ENCODE assay signal across 11 cellular contexts in genomic region chr1:9350011-9350907, GRCh38. TPM values are rescaled to one million over a fixed set of nuclear protein-coding genes. Genes with fewer than 3 reads are reported as not detected.
A peak's percentile ranks its signal among the peaks of the same experiment; 100 is the strongest.
DNase-seq lines count a peak whose midpoint lies in the region; ATAC-seq and TF ChIP-seq lines count a peak whose summit lies in the region.
"Had no signal": no experiment of that assay in that cellular context is flagged by ENCODE, and none has a peak within 500 bp of the region (broad histone marks: within the 10 kb centered on the region; RNA-seq: fewer than 3 reads in every experiment).

No MANE protein-coding gene starts in this region.

- peak overlapping the region; percentile 48; the same call in 1 of the 2 replicates for H3K4me2 ChIP-seq in IMR-90 (ENCODE audit: low read depth, low read length)
- H3K4me2 ChIP-seq: KMS-11, PC-9 had no signal

- H3K36me3 ChIP-seq in IMR-90 (ENCODE audit: control insufficient read depth, insufficient read depth, low read length) (no peaks in the 10 kb centered on the region), colonic mucosa (no peaks in the 10 kb centered on the region), transverse colon (no peaks in the 10 kb centered on the region)

- peak; percentile 79 for ATAC-seq in IMR-90 (ENCODE audit: low read depth)
- ATAC-seq in HG03432 (IDR thresholded peaks at IDR 0.05; ENCODE audit: unreplicated experiment) = no peak

- DNase-seq in IMR-90 (peak; percentile 65), colonic mucosa (peak; percentile 29), left kidney (ENCODE audit: low read depth, low spot score) (peak; percentile 76), transverse colon (no peak), G401 (ENCODE audit: low spot score) (no peak)
- DNase-seq in activated T-cell treated with anti-CD3 and anti-CD28 coated beads, Interleukin-2, amount 50 U/mL, for 1 hour = no peak
- DNase-seq: brain microvascular endothelial cell, gastrocnemius medialis had no signal

- peak overlapping the region; percentile 60 for H2AK9ac ChIP-seq in IMR-90 (replicated peaks; ENCODE audit: low read depth, low read length, poor library complexity)

- peak overlapping the region; percentile 37 for H3K23ac ChIP-seq in IMR-90 (ENCODE audit: low read depth, low read length)

- H3K9me3 ChIP-seq in IMR-90 (ENCODE audit: control insufficient read depth, insufficient read depth, low read length) (no peaks in the 10 kb centered on the region), colonic mucosa (no peaks in the 10 kb centered on the region), transverse colon (no peaks in the 10 kb centered on the region)
- H3K9me3 ChIP-seq: gastrocnemius medialis had no signal

- peak overlapping the region; percentile 34 for H2BK5ac ChIP-seq in IMR-90 (ENCODE audit: low read depth, low read length, poor library complexity, severe bottlenecking)

- no peak overlapping the region for H3K27ac ChIP-seq in IMR-90 (ENCODE audit: insufficient read depth, low read length)
- H3K27ac ChIP-seq in colonic mucosa = no peak overlapping the region
- peak overlapping the region; percentile 32 to 56 (median 38) for H3K27ac ChIP-seq in transverse colon
- H3K27ac ChIP-seq: brain microvascular endothelial cell, KMS-11, PC-9 had no signal

- POLR2A ChIA-PET in IMR-90 (lab: Charles Lee; ENCODE audit: unreplicated experiment) = no interaction called here

- no peak for TF ChIP-seq POLR2A in IMR-90 (IDR thresholded peaks at IDR 0.05; ENCODE audit: low read depth, low read length)
- no peak for TF ChIP-seq POLR2A in transverse colon (IDR thresholded peaks at IDR 0.05)

- peak overlapping the region; percentile 51; the same call in 1 of the 2 replicates for H3K4ac ChIP-seq in IMR-90 (ENCODE audit: low read depth, low read length)

- H2BK15ac ChIP-seq in IMR-90 (ENCODE audit: low read depth, low read length) = no peak overlapping the region

- no TSS peak for BruUV-seq in IMR-90 (replicated peaks; lab: Mats Ljungman, UMichigan)

- dilution Hi-C loops in IMR-90 (cut with HindIII; ENCODE audit: low sequenced_read_pairs, unreplicated experiment) = no loop called here

- CTCF ChIA-PET in IMR-90 (lab: Yijun Ruan, JAX) = no interaction called here

- no peak overlapping the region for H4K5ac ChIP-seq in IMR-90 (ENCODE audit: low read depth, low read length)

- no peak for TF ChIP-seq CTCF in IMR-90 (conservative IDR thresholded peaks at IDR 0.05; ENCODE audit: low read depth, low read length)
- TF ChIP-seq CTCF in colonic mucosa (IDR thresholded peaks at IDR 0.05) = no peak
- TF ChIP-seq CTCF in transverse colon (IDR thresholded peaks at IDR 0.05) = no peak

- peak overlapping the region; percentile 35 for H2AFZ ChIP-seq in IMR-90 (replicated peaks; ENCODE audit: low read length, poor library complexity)
- H2AFZ ChIP-seq: PC-9 had no signal

- peaks cover 33% of the 10 kb centered on the region for H3K9me1 ChIP-seq in IMR-90 (ENCODE audit: insufficient read depth, low read length)

- H3K14ac ChIP-seq in IMR-90 (replicated peaks; ENCODE audit: low read depth, low read length) = peak overlapping the region; percentile 5

- peak overlapping the region; percentile 83; the same call in 1 of the 2 replicates for H2AK5ac ChIP-seq in IMR-90 (ENCODE audit: low read depth, low read length)

- no peak overlapping the region for H3K56ac ChIP-seq in IMR-90 (ENCODE audit: extremely low read depth, insufficient read depth, low read length)

- H2BK20ac ChIP-seq in IMR-90 (ENCODE audit: low read depth, low read length) = no peak overlapping the region

- H4K20me1 ChIP-seq in IMR-90 (ENCODE audit: insufficient read depth, low read length) = peaks cover 90% of the 10 kb centered on the region

- no peak overlapping the region for H3K18ac ChIP-seq in IMR-90 (ENCODE audit: low read depth, low read length)

- H3K27me3 ChIP-seq in IMR-90 (ENCODE audit: control insufficient read depth, insufficient read depth, low read length) (no peaks in the 10 kb centered on the region), colonic mucosa (no peaks in the 10 kb centered on the region), transverse colon (no peaks in the 10 kb centered on the region)
- H3K27me3 ChIP-seq: brain microvascular endothelial cell, gastrocnemius medialis had no signal

- 0 out of 2 replicates have a peak, but pooled peaks have one; percentile 19 for TF ChIP-seq RAD21 in IMR-90 (IDR thresholded peaks at IDR 0.05; ENCODE audit: low read length)

- WGBS in IMR-90 (ENCODE audit: extremely low coverage in 2 of 2, insufficient read length in 1 of 2), 2 experiments = 62% methylated on average over 6 of the region's 20 CpGs; no CpG with 5 or more reads in 1 of the 2 experiments
- WGBS in transverse colon (ENCODE audit: low coverage in 1 of 2), 2 donors = 69 to 70% methylated on average over 3 to 20 of the region's 20 CpGs

- H4K8ac ChIP-seq in IMR-90 (ENCODE audit: low read depth in 2 of 2, low read length in 2 of 2) = no peak overlapping the region

- in situ Hi-C loops in IMR-90 (cut with MboI; ENCODE audit: low sequenced_read_pairs) (no loop called here), transverse colon (cut with MboI; ENCODE audit: low pct_ligation_motif_present in 1 of 4, low pct_unique_long_range_greater_than_20kb in 1 of 4, low sequenced_read_pairs in 3 of 4) (no loop called here), G401 (cut with HindIII; ENCODE audit: low sequenced_read_pairs) (no loop called here)

- H4K91ac ChIP-seq in IMR-90 (ENCODE audit: insufficient read depth, low read depth, low read length) = no peak overlapping the region

- peaks cover 13% of the 10 kb centered on the region for H3K4me1 ChIP-seq in IMR-90 (ENCODE audit: control insufficient read depth, insufficient read depth, low read length)
- H3K4me1 ChIP-seq in colonic mucosa = no peaks in the 10 kb centered on the region
- peaks cover 11 to 43% (median 31%) of the 10 kb centered on the region in 4 donors for H3K4me1 ChIP-seq in transverse colon

- TF ChIP-seq EP300 in transverse colon (IDR thresholded peaks at IDR 0.05; ENCODE audit: low read depth) = no peak

- H3K9ac ChIP-seq in IMR-90 (ENCODE audit: low read depth, low read length) = no peak overlapping the region
- H3K9ac ChIP-seq in colonic mucosa (ENCODE audit: low read depth in 2 of 2, low read length in 2 of 2) = no peak overlapping the region
- H3K9ac ChIP-seq: KMS-11 had no signal

- H3K79me1 ChIP-seq in IMR-90 (ENCODE audit: low read depth in 1 of 2, low read length in 2 of 2) = peaks cover 29 to 87% of the 10 kb centered on the region in 2 experiments

- intact Hi-C loops in IMR-90 (cut with micrococcal nuclease) (no loop called here), colonic mucosa (cut with DNase I) (no loop called here), transverse colon (cut with DNase I; ENCODE audit: low total_unique reads) (no loop called here)

- H3K4me3 ChIP-seq in IMR-90 (ENCODE audit: insufficient read depth, low read depth, low read length) (no peak overlapping the region), colonic mucosa (no peak overlapping the region), transverse colon (no peak overlapping the region)
- H3K4me3 ChIP-seq: gastrocnemius medialis, PC-9 had no signal

- H2BK120ac ChIP-seq in IMR-90 (ENCODE audit: low read depth, low read length) = no peak overlapping the region

TF ChIP-seq in IMR-90, 13 proteins besides CTCF, POLR2A, EP300 and RAD21:
- TF ChIP-seq MXI1 (IDR thresholded peaks at IDR 0.05; ENCODE audit: borderline replicate concordance, low read depth, low read length) = no peak
- no peak for TF ChIP-seq MAZ (IDR thresholded peaks at IDR 0.05; ENCODE audit: borderline replicate concordance, low read depth, low read length)
- peak; percentile 24; the same call in 1 of the 2 replicates for TF ChIP-seq SMC3 (IDR thresholded peaks at IDR 0.05; ENCODE audit: low read depth, low read length)
- no peak for TF ChIP-seq FOS (IDR thresholded peaks at IDR 0.05; ENCODE audit: low read depth, low read length)
- no peak for TF ChIP-seq RFX5 (IDR thresholded peaks at IDR 0.05; ENCODE audit: low read depth, low read length)
- TF ChIP-seq BHLHE40 (IDR thresholded peaks at IDR 0.05; ENCODE audit: low read depth, low read length) = 0 out of 2 replicates have a peak, but pooled peaks have one; percentile 10
TF ChIP-seq in IMR-90: peak in this region for 2.

RNA-seq across cellular contexts. Expression of gene SPSB1, which starts 57.6 kb away (rescaled TPM):
- total RNA-seq in IMR-90 (2012; rRNA removed) (15.0 and 16.7 TPM in 2 replicates), colonic mucosa (10 to 100 TPM; 14.9 to 28.7 TPM), transverse colon (10 to 100 TPM; 40.0 to 82.1 (median 52.6) TPM)
- 17.6 and 19.8 TPM in 2 replicates for polyA plus RNA-seq in IMR-90 (2012; rRNA removed)
- polyA plus RNA-seq in IMR-90 (2012; cell fraction: cytosol; rRNA removed) = 22.0 and 35.7 TPM in 2 replicates
- polyA plus RNA-seq in IMR-90 (2012; cell fraction: nucleus; rRNA removed; ENCODE audit: low replicate concordance) = 16.5 and 24.0 TPM in 2 replicates
- 25.1 and 38.8 TPM in 2 replicates for total RNA-seq in G401 (2014; rRNA removed; shearing (Covaris generic))

Comparison
In these comparisons a context has a peak if more than half of its experiments do, and no peak if none do; other contexts are left out.
1. DNase-seq: peak in IMR-90 (single experiment), colonic mucosa (single experiment) and left kidney (single experiment); none in transverse colon (single experiment), activated T-cell treated with anti-CD3 and anti-CD28 coated beads, Interleukin-2, amount 50 U/mL, for 1 hour (single experiment) and G401 (single experiment).
2. H3K27ac ChIP-seq: peak in transverse colon (4 of 4); none in IMR-90 (single experiment) and colonic mucosa (single experiment).